11 cellular contexts compared by ENCODE assay signal in the genomic region with DNA sequence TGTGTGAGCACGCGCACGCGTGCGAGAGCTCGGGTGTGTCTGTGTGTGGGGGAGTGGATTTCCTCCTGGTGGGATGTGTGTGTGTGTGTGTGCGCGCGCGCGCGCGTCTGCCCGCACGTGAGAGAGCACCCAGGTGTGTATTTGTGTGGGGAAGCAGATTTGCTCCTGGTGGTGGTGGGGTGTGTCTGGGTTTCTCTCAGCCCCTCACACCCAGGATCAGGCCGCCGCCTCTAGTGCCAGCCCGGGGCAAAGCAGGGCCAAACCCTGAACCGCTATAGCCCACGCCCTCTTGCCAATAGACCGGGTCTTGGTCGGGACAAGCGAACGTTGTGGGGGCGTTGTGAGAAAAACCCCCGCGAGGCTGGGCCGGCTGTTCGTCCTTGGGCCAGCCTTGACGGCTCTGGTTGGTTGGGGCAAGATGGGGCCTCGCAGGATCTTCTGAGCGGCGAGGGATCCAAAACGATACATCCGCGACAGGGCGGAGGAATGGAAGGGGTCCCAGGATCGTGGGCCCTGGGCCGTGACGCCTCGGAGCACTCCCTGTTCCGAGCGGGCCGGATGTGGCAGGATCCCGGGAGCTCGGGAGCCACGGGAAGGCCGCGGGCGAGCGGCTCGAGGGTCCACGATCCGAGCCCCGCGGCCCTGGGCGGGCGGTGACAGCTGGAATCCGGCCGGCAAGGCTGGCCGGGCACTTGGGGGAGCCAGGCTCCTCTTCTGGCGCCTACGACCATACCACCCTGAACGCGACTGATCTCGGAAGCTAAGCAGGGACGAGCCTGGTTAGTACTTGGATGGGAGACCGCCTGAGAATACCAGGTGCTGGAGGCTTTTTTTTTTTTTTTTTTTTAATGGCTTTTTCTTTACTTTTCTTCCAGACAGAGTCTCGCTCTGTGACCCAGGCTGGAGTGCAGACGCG.
DNase-seq lines count a peak whose midpoint lies in the region; ATAC-seq lines count a peak whose summit lies in the region.
"Had no signal": no experiment of that assay in that cellular context is flagged by ENCODE, and none has a peak within 500 bp of the region (broad histone marks: within the 10 kb centered on the region; RNA-seq: fewer than 3 reads in every experiment).

No MANE protein-coding gene starts in this region.

- H3K36me3 ChIP-seq in H7 (replicated peaks; ENCODE audit: control insufficient read depth, insufficient read depth, low read length) = no peaks in the 10 kb centered on the region
- H3K36me3 ChIP-seq in naive thymus-derived CD4-positive, alpha-beta T cell (ENCODE audit: control insufficient read depth in 2 of 3, insufficient read depth in 3 of 3, low read length in 3 of 3) = no peaks in the 10 kb centered on the region
- H3K36me3 ChIP-seq: SJSA1 had no signal

- peaks cover 0 to 27% (median 13%) of the 10 kb centered on the region in 11 donors for H3K9me3 Mint-ChIP-seq in naive thymus-derived CD4-positive, alpha-beta T cell

- H3K27me3 Mint-ChIP-seq in naive thymus-derived CD4-positive, alpha-beta T cell = peaks cover 0 to 4% (median 2%) of the 10 kb centered on the region in 5 donors

- CTCF ChIA-PET in naive thymus-derived CD4-positive, alpha-beta T cell (lab: Charles Lee) = no interaction called here

- peak; percentile 57 for ATAC-seq in naive thymus-derived CD4-positive, alpha-beta T cell
- no peak for ATAC-seq in GM19324 (IDR thresholded peaks at IDR 0.05; ENCODE audit: low FRiP score, unreplicated experiment)
- ATAC-seq in GM21576 (IDR thresholded peaks at IDR 0.05; ENCODE audit: unreplicated experiment) = no peak

- no peak overlapping the region for H3K4me3 ChIP-seq in H7 (ENCODE audit: insufficient read depth, low read depth, low read length)
- H3K4me3 ChIP-seq in naive thymus-derived CD4-positive, alpha-beta T cell (ENCODE audit: low read length) = no peak overlapping the region
- H3K4me3 ChIP-seq: SJSA1 had no signal

- DNase-seq in COLO668 (lab: John Stamatoyannopoulos, UW; ENCODE audit: unreplicated experiment) (peak; percentile 24), H7 (peak; percentile 69), NCI-H1694 (lab: John Stamatoyannopoulos, UW) (no peak), SW 1271 (lab: John Stamatoyannopoulos, UW) (no peak)
- DNase-seq in activated T-cell treated with anti-CD3 and anti-CD28 coated beads, Interleukin-2, amount 50 U/mL, for 48 hours = peak; percentile 36 to 40
- peak in 7 of 9 donors; percentile 23 to 65 (median 31) for DNase-seq in naive thymus-derived CD4-positive, alpha-beta T cell
- DNase-seq: activated gamma-delta T cell treated with Interleukin-2 at 50 U/mL for 16 hours, NCI-H1105 treated with DMSO at 0.1 percent for 48 hours had no signal

- POLR2A ChIA-PET in naive thymus-derived CD4-positive, alpha-beta T cell (lab: Charles Lee) = no interaction called here

- H3K4me3 Mint-ChIP-seq in naive thymus-derived CD4-positive, alpha-beta T cell = no peak overlapping the region

- H3K9me3 ChIP-seq in naive thymus-derived CD4-positive, alpha-beta T cell (ENCODE audit: control insufficient read depth in 2 of 3, low read length in 3 of 3) = peaks cover 0 to 16% (median 0%) of the 10 kb centered on the region in 3 experiments
- H3K9me3 ChIP-seq: SJSA1 had no signal

- H3K36me3 Mint-ChIP-seq in naive thymus-derived CD4-positive, alpha-beta T cell = peaks cover 0 to 2% (median 0%) of the 10 kb centered on the region in 5 donors

- peaks cover 6% of the 10 kb centered on the region for H3K27me3 ChIP-seq in H7 (ENCODE audit: control insufficient read depth, insufficient read depth, low read length)
- no peaks in the 10 kb centered on the region for H3K27me3 ChIP-seq in naive thymus-derived CD4-positive, alpha-beta T cell (ENCODE audit: control insufficient read depth in 2 of 2, insufficient read depth in 2 of 2, low read length in 2 of 2)
- H3K27me3 ChIP-seq: SJSA1 had no signal

- intact Hi-C loops in naive thymus-derived CD4-positive, alpha-beta T cell (cut with micrococcal nuclease) = no loop called here

- no peak overlapping the region for H3K27ac ChIP-seq in naive thymus-derived CD4-positive, alpha-beta T cell (ENCODE audit: low read depth, low read length)
- H3K27ac ChIP-seq: SJSA1 had no signal

- H3K4me1 ChIP-seq in naive thymus-derived CD4-positive, alpha-beta T cell (ENCODE audit: control insufficient read depth in 2 of 2, insufficient read depth in 2 of 2, low read length in 2 of 2) = no peaks in the 10 kb centered on the region
- H3K4me1 ChIP-seq: SJSA1 had no signal

- H3K4me1 Mint-ChIP-seq in naive thymus-derived CD4-positive, alpha-beta T cell = peaks cover 0 to 1% (median 0%) of the 10 kb centered on the region in 7 donors

- H3K27ac Mint-ChIP-seq in naive thymus-derived CD4-positive, alpha-beta T cell = peak overlapping the region in 2 of 9 donors; percentile 56 to 69

Comparison
In these comparisons a context has a peak if more than half of its experiments do, and no peak if none do; other contexts are left out.
1. DNase-seq: peak in COLO668 (single experiment), H7 (single experiment), activated T-cell treated with anti-CD3 and anti-CD28 coated beads, Interleukin-2, amount 50 U/mL, for 48 hours (2 of 2) and naive thymus-derived CD4-positive, alpha-beta T cell (7 of 9); none in NCI-H1694 (single experiment) and SW 1271 (0 of 2).